Comparison of ENCODE assay signal across 24 cellular contexts in the genomic region with DNA sequence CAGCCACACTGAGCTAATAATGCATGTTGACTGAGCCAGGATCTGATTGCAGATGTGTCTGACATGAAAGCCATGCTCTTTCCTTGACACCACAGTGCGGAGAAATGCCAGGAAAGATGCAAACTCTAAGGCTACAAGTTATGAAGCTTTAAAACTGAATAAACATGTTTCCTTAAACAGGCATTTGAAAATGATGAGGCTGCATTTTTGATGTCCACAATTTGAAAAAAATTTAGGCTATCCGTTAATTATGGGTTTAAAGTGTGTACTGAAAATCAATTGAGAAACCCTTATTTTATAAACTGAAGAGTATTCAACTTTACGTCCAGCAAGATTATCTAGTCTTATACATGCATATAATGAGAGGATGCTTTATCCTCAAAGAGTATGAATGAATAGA.
"Had no signal": no experiment of that assay in that cellular context is flagged by ENCODE, and none has a peak within 500 bp of the region (broad histone marks: within the 10 kb centered on the region; RNA-seq: fewer than 3 reads in every experiment).

No MANE protein-coding gene starts in this region.

- H3K4me3 ChIP-seq: left lung, lung, ovary, right atrium auricular region, sigmoid colon, spleen, suprapubic skin, thoracic aorta, tibial artery, upper lobe of right lung had no signal

- H3K36me3 ChIP-seq: ovary, right atrium auricular region, sigmoid colon, spleen, suprapubic skin, thoracic aorta, tibial artery, upper lobe of right lung had no signal

- H3K27ac ChIP-seq: left lung, ovary, right atrium auricular region, sigmoid colon, spleen, suprapubic skin, thoracic aorta, tibial artery, upper lobe of right lung had no signal

- DNase-seq: hypothalamus; immature natural killer cell; kidney; left colon; left lung; mesendoderm; naive B cell; natural killer cell; ovary; sigmoid colon; small intestine; spleen; stimulated activated CD4-positive, alpha-beta T cell treated with anti-CD3 and anti-CD28 coated beads, Interleukin-4, amount 100 ng/mL, for 24 hours; stimulated activated naive CD4-positive, alpha-beta T cell; tibial artery; trophoblast cell; upper lobe of right lung had no signal

- H3K9me3 ChIP-seq: left lung, ovary, right atrium auricular region, sigmoid colon, spleen, suprapubic skin, thoracic aorta, tibial artery, upper lobe of right lung had no signal

- H3K4me1 ChIP-seq: left lung, spleen, tibial artery, upper lobe of right lung had no signal

- ATAC-seq: left colon; left lung; natural killer cell; stimulated activated effector memory CD8-positive, alpha-beta T cell treated with anti-CD3 and anti-CD28 coated beads, Interleukin-12 subunit alpha, Interleukin-12 subunit beta, amount 100 ng/mL, for 72 hours; upper lobe of right lung had no signal

- FAIRE-seq: islet of Langerhans, kidney, small intestine, urothelium cell line had no signal

- H3K27me3 ChIP-seq: left lung, ovary, right atrium auricular region, sigmoid colon, spleen, suprapubic skin, tibial artery, upper lobe of right lung had no signal
